8 cellular contexts compared by ENCODE assay signal in the genomic region with DNA sequence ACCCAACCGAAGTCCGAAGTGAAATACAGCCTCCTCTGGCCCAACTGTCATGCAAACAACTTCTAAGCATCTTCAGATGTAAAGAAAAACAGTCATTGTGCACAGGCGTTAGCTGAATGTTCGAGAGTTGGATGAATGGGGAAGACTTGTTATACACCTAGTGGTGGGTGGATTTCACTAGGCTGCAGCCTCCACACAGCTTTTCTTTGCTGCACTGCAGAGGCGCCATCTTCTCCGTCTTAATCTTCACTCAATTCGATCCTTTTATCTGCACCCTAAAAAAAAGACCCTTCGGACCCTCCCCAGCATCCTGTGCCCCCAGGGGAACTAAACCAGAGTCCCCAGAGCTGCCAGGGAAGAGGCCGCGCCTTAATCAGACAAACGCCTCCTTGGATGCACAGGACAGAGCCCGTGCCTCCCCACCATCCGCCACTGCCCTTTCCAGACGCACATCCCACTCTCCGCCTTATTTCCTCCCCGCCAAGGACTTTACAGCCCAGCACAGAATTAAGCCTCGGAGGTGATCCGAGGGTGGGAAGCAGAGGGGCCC. TPM values are rescaled to one million over a fixed set of nuclear protein-coding genes. Genes with fewer than 3 reads are reported as not detected.
DNase-seq lines count a peak whose midpoint lies in the region; ATAC-seq and TF ChIP-seq lines count a peak whose summit lies in the region.

No MANE protein-coding gene starts in this region.

- 2% methylated on average over 18 of the region's 18 CpGs for WGBS in esophagus, 2 donors

- peak overlapping the region; percentile 80 for H3K4me3 Mint-ChIP-seq in activated CD8-positive, alpha-beta T cell treated with anti-CD3 and anti-CD28 coated beads, Interleukin-2, amount 10 ng/mL, durations not matched to agents 7 days and 5 days
- peak overlapping the region; percentile 88 for H3K4me3 Mint-ChIP-seq in stimulated activated naive CD8-positive, alpha-beta T cell treated with anti-CD3 and anti-CD28 coated beads, Interleukin-15, Interleukin-2, amounts not matched to agents 100 ng/mL and 50 ng/mL, for 24 hours

- H3K27ac Mint-ChIP-seq in activated CD8-positive, alpha-beta T cell treated with anti-CD3 and anti-CD28 coated beads, Interleukin-2, amount 10 ng/mL, durations not matched to agents 7 days and 5 days: peak overlapping the region; percentile 58
- peak overlapping the region; percentile 70 for H3K27ac Mint-ChIP-seq in stimulated activated naive CD8-positive, alpha-beta T cell treated with anti-CD3 and anti-CD28 coated beads, Interleukin-15, Interleukin-2, amounts not matched to agents 100 ng/mL and 50 ng/mL, for 24 hours

- H3K9me3 ChIP-seq in esophagus (ENCODE audit: control insufficient read depth in 2 of 2, insufficient read depth in 1 of 2, low read depth in 1 of 2, low read length in 1 of 2) (no peaks in the 10 kb centered on the region), mucosa of rectum (ENCODE audit: control insufficient read depth in 2 of 2, low read length in 2 of 2) (no peaks in the 10 kb centered on the region)

- CTCF ChIA-PET in activated CD8-positive, alpha-beta T cell treated with anti-CD3 and anti-CD28 coated beads, Interleukin-2, amount 10 ng/mL, durations not matched to agents 7 days and 5 days (lab: Charles Lee): interaction anchor here (1.0 to 5.1 kb wide), 7 partner anchors 11 to 289 kb away, joined by 3 to 40 read pairs (median 5); no protein-coding TSS in a partner anchor

- TF ChIP-seq POLR2A in GM18526 (IDR thresholded peaks at IDR 0.05; ENCODE audit: extremely low read depth, insufficient read length): peak; percentile 18

- H3K9ac ChIP-seq in mucosa of rectum (ENCODE audit: low read depth in 1 of 2, low read length in 2 of 2): peak overlapping the region; percentile 78 to 90

- H3K27ac ChIP-seq in esophagus (ENCODE audit: low read depth in 2 of 2, low read length in 1 of 2) (peak overlapping the region; percentile 83 to 86), mucosa of rectum (ENCODE audit: low read depth in 2 of 2, low read length in 2 of 2) (peak overlapping the region; percentile 86 to 87)

- no peaks in the 10 kb centered on the region for H3K36me3 Mint-ChIP-seq in activated CD8-positive, alpha-beta T cell treated with anti-CD3 and anti-CD28 coated beads, Interleukin-2, amount 10 ng/mL, durations not matched to agents 7 days and 5 days (ENCODE audit: low read depth)
- H3K36me3 Mint-ChIP-seq in stimulated activated naive CD8-positive, alpha-beta T cell treated with anti-CD3 and anti-CD28 coated beads, Interleukin-15, Interleukin-2, amounts not matched to agents 100 ng/mL and 50 ng/mL, for 24 hours (ENCODE audit: low read depth): no peaks in the 10 kb centered on the region

- H3K27me3 Mint-ChIP-seq in activated CD8-positive, alpha-beta T cell treated with anti-CD3 and anti-CD28 coated beads, Interleukin-2, amount 10 ng/mL, durations not matched to agents 7 days and 5 days (ENCODE audit: low read depth): peaks cover 12% of the 10 kb centered on the region
- peaks cover 6% of the 10 kb centered on the region for H3K27me3 Mint-ChIP-seq in stimulated activated naive CD8-positive, alpha-beta T cell treated with anti-CD3 and anti-CD28 coated beads, Interleukin-15, Interleukin-2, amounts not matched to agents 100 ng/mL and 50 ng/mL, for 24 hours

- H3K4me1 ChIP-seq in esophagus (ENCODE audit: control insufficient read depth in 2 of 2, insufficient read depth in 2 of 2, low read length in 1 of 2): no peaks in the 10 kb centered on the region
- peaks cover 12 to 27% of the 10 kb centered on the region in 2 donors for H3K4me1 ChIP-seq in mucosa of rectum (ENCODE audit: control insufficient read depth in 2 of 2, insufficient read depth in 2 of 2, low read length in 2 of 2)

- peak; percentile 38 for ATAC-seq in HG03342 (IDR thresholded peaks at IDR 0.05; ENCODE audit: unreplicated experiment)
- peak; percentile 42 for ATAC-seq in activated CD8-positive, alpha-beta T cell treated with anti-CD3 and anti-CD28 coated beads, Interleukin-2, amount 10 ng/mL, durations not matched to agents 7 days and 5 days

- H3K9me3 Mint-ChIP-seq in activated CD8-positive, alpha-beta T cell treated with anti-CD3 and anti-CD28 coated beads, Interleukin-2, amount 10 ng/mL, durations not matched to agents 7 days and 5 days (ENCODE audit: insufficient read depth): no peaks in the 10 kb centered on the region
- H3K9me3 Mint-ChIP-seq in stimulated activated naive CD8-positive, alpha-beta T cell treated with anti-CD3 and anti-CD28 coated beads, Interleukin-15, Interleukin-2, amounts not matched to agents 100 ng/mL and 50 ng/mL, for 24 hours: no peaks in the 10 kb centered on the region

- H3K27me3 ChIP-seq in esophagus (ENCODE audit: control insufficient read depth in 1 of 2, insufficient read depth in 2 of 2, low read length in 2 of 2) (no peaks in the 10 kb centered on the region), mucosa of rectum (ENCODE audit: control insufficient read depth in 2 of 2, insufficient read depth in 2 of 2, low read length in 2 of 2) (no peaks in the 10 kb centered on the region)

- H3K36me3 ChIP-seq in esophagus (ENCODE audit: control insufficient read depth in 2 of 2, insufficient read depth in 2 of 2, low read length in 1 of 2) (no peaks in the 10 kb centered on the region), mucosa of rectum (ENCODE audit: control insufficient read depth in 2 of 2, insufficient read depth in 2 of 2, low read length in 2 of 2) (no peaks in the 10 kb centered on the region)

- H3K4me1 Mint-ChIP-seq in activated CD8-positive, alpha-beta T cell treated with anti-CD3 and anti-CD28 coated beads, Interleukin-2, amount 10 ng/mL, durations not matched to agents 7 days and 5 days (ENCODE audit: low read depth): peaks cover 16% of the 10 kb centered on the region
- H3K4me1 Mint-ChIP-seq in stimulated activated naive CD8-positive, alpha-beta T cell treated with anti-CD3 and anti-CD28 coated beads, Interleukin-15, Interleukin-2, amounts not matched to agents 100 ng/mL and 50 ng/mL, for 24 hours (ENCODE audit: low read depth): peaks cover 20% of the 10 kb centered on the region

- H3K4me3 ChIP-seq in esophagus (ENCODE audit: low read depth in 1 of 2, low read length in 2 of 2) (peak overlapping the region; percentile 59 to 93), mucosa of rectum (ENCODE audit: low read length in 2 of 2) (peak overlapping the region; percentile 88 to 94)

- POLR2A ChIA-PET in activated CD8-positive, alpha-beta T cell treated with anti-CD3 and anti-CD28 coated beads, Interleukin-2, amount 10 ng/mL, durations not matched to agents 7 days and 5 days (lab: Charles Lee): interaction anchor here (0.7 kb wide), 1 partner anchor 202 kb away, joined by 3 read pairs; no protein-coding TSS in a partner anchor

- in situ Hi-C loops in ACHN (cut with HindIII; ENCODE audit: low pct_ligation_motif_present, low pct_unique_long_range_greater_than_20kb, low sequenced_read_pairs): no loop called here

- DNase-seq in ACHN (peak; percentile 63), NCI-H460 (ENCODE audit: extremely low read depth, low read depth) (peak; percentile 43)
- DNase-seq in activated CD8-positive, alpha-beta T cell treated with anti-CD3 and anti-CD28 coated beads, Interleukin-2, amount 10 ng/mL, durations not matched to agents 7 days and 5 days: peak; percentile 59

RNA-seq across cellular contexts. Expression of gene APP, which starts 1.4 kb away (rescaled TPM):
- 247 and 320 TPM in 2 replicates for total RNA-seq in NCI-H460 (2014; rRNA removed; shearing (Covaris generic))
- polyA plus RNA-seq in NCI-H460 (2014; cell fraction: nucleus; rRNA removed): 161 and 211 TPM in 2 replicates
- 10 to 100 TPM; 14.5 to 14.9 TPM for total RNA-seq in activated CD8-positive, alpha-beta T cell treated with anti-CD3 and anti-CD28 coated beads, Interleukin-2, amount 10 ng/mL, durations not matched to agents 7 days and 5 days
- polyA plus RNA-seq in esophagus: 10 to 100 TPM; 28.6 to 81.7 TPM

Comparison
In these comparisons a context has a peak if more than half of its experiments do, and no peak if none do; other contexts are left out.
1. Peak in every context shown above with its lines: DNase-seq, ATAC-seq, H3K4me3 ChIP-seq and H3K27ac ChIP-seq.
2. RNA of gene APP, which starts 1.4 kb away (total RNA-seq): 247 to 320 TPM in NCI-H460; 14.5 to 14.9 TPM in activated CD8-positive, alpha-beta T cell treated with anti-CD3 and anti-CD28 coated beads, Interleukin-2, amount 10 ng/mL, durations not matched to agents 7 days and 5 days; every median in the first group is over 10 times any median in the second.